ENCODE assay signal across 17 cellular contexts in the genomic region with DNA sequence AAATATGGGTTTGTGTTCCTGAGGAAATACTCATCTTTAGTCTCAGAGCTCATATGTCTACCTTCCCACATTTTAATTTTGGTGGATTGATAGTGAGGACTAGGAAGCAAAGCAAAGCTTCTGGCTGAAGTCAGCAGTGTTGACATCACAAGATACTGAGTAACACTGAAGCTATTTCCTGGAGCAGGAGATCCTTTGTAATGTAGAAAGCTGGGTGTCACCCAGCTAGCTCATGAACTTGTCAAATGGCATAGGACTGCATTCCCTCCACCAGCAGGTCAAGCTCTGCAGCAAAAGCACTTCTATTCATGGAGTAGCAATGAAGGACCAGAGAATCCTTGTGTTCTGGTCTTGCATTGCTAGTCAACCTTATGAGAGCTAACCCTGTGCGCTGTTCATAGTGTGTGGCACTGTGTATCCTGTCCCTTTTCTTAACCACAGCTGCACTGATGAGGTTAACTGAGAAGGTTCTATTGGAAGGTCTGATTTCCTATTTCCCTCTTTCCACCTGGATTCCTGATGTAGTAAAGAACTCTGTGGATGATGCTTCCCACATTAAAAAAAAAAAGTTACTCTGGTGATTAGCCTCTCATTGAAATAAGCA.
DNase-seq lines count a peak whose midpoint lies in the region; ATAC-seq, FAIRE-seq and TF ChIP-seq lines count a peak whose summit lies in the region.
"Had no signal": no experiment of that assay in that cellular context is flagged by ENCODE, and none has a peak within 500 bp of the region (broad histone marks: within the 10 kb centered on the region; RNA-seq: fewer than 3 reads in every experiment).

No MANE protein-coding gene starts in this region.

- intact Hi-C loops in PC-9 (cut with micrococcal nuclease; ENCODE audit: unreplicated experiment) (loop anchor here (10.0 kb wide), 1 partner anchor 440 kb away; a partner anchor contains a TSS), pancreas (cut with DNase I) (no loop called here)

- no peak overlapping the region for H3K27ac ChIP-seq in GM23248
- no peak overlapping the region for H3K27ac ChIP-seq in PC-9
- no peak overlapping the region for H3K27ac ChIP-seq in pancreas
- H3K27ac ChIP-seq: heart right ventricle, psoas muscle had no signal

- 0 out of 2 replicates have a peak, but pooled peaks cover 4% of the 10 kb centered on the region for H3K9me2 ChIP-seq in GM23248 (ENCODE audit: insufficient read depth)
- H3K9me2 ChIP-seq in PC-9 (ENCODE audit: insufficient read depth): no peaks in the 10 kb centered on the region

- POLR2A ChIA-PET in PC-9 (lab: Charles Lee; ENCODE audit: unreplicated experiment): interaction anchor here (0.6 to 0.7 kb wide), 2 partner anchors 69 to 187 kb away, joined by 5 read pairs; no protein-coding TSS in a partner anchor

- H3K4me3 ChIP-seq in GM23248: no peak overlapping the region
- H3K4me3 ChIP-seq in PC-9: no peak overlapping the region
- H3K4me3 ChIP-seq in pancreas: no peak overlapping the region
- H3K4me3 ChIP-seq: heart right ventricle, psoas muscle had no signal

- FAIRE-seq in pancreas (lab: Jason Lieb, UNC): no peak

- no peaks in the 10 kb centered on the region for H3K9me3 ChIP-seq in GM23248 (ENCODE audit: low read depth)
- H3K9me3 ChIP-seq in PC-9 (ENCODE audit: insufficient read depth, low read depth): no peaks in the 10 kb centered on the region
- peaks cover 0 to 3% (median 0%) of the 10 kb centered on the region in 4 donors for H3K9me3 ChIP-seq in pancreas
- H3K9me3 ChIP-seq: heart right ventricle, psoas muscle had no signal

- CTCF ChIA-PET in PC-9 (lab: Charles Lee): interaction anchor here (0.8 kb wide), 1 partner anchor 421 kb away, joined by 3 read pairs; no protein-coding TSS in a partner anchor

- TF ChIP-seq CTCF in PC-9 (conservative IDR thresholded peaks at IDR 0.05): no peak
- TF ChIP-seq CTCF in pancreas (IDR thresholded peaks at IDR 0.05): no peak

- H3K79me2 ChIP-seq in GM23248 (ENCODE audit: insufficient read depth): no peaks in the 10 kb centered on the region
- H3K79me2 ChIP-seq in PC-9 (ENCODE audit: low read depth): no peaks in the 10 kb centered on the region

- H3F3A ChIP-seq in GM23248 (ENCODE audit: insufficient read depth) (no peaks in the 10 kb centered on the region), PC-9 (ENCODE audit: insufficient read depth, low read depth) (0 out of 2 replicates have a peak, but pooled peaks cover 5% of the 10 kb centered on the region)

- DNase-seq in GM23248 (peak; percentile 43), PC-9 (peak; percentile 44 to 51), pancreas (no peak), epidermal melanocyte (ENCODE audit: insufficient read length, low spot score) (no peak)
- no peak for DNase-seq in stimulated activated CD4-positive, alpha-beta T cell treated with anti-CD3 and anti-CD28 coated beads, Interleukin-4, amount 100 ng/mL, for 24 hours
- DNase-seq: activated naive CD8-positive, alpha-beta T cell treated with anti-CD3 and anti-CD28 coated beads for 36 hours; CD4-positive, CD25-positive, alpha-beta regulatory T cell; heart right ventricle; midbrain; NCI-H2227 treated with DMSO at 0.1 percent for 48 hours; psoas muscle; stimulated activated naive CD8-positive, alpha-beta T cell treated with anti-CD3 and anti-CD28 coated beads, Interleukin-15, amount 100 ng/mL, for 72 hours; T-helper 9 cell had no signal

- in situ Hi-C loops in GM23248 (cut with MboI): no loop called here

- H3K4me2 ChIP-seq in GM23248 (ENCODE audit: unreplicated experiment) (no peak overlapping the region), PC-9 (no peak overlapping the region)

- H3K4me1 ChIP-seq in GM23248 (ENCODE audit: insufficient read depth) (no peaks in the 10 kb centered on the region), PC-9 (replicated peaks; ENCODE audit: insufficient read depth) (peaks cover 14% of the 10 kb centered on the region), pancreas (no peaks in the 10 kb centered on the region)
- H3K4me1 ChIP-seq: heart right ventricle, psoas muscle had no signal

- ATAC-seq in esophagus mucosa (peak; percentile 43), pancreas (peak in 3 of 4 donors; percentile 62 to 88 (median 84)), HG03280 (IDR thresholded peaks at IDR 0.05; ENCODE audit: unreplicated experiment) (no peak), GM21786 (IDR thresholded peaks at IDR 0.05; ENCODE audit: unreplicated experiment) (no peak)
- ATAC-seq: heart right ventricle; Panc1; psoas muscle; stimulated activated naive CD8-positive, alpha-beta T cell treated with anti-CD3 and anti-CD28 coated beads, Interleukin-15, amount 100 ng/mL, for 72 hours had no signal

- H3K9ac ChIP-seq in GM23248: no peak overlapping the region

- H2AFZ ChIP-seq in GM23248 (no peak overlapping the region), PC-9 (no peak overlapping the region)

- 57 to 65% methylated on average over 1 of the region's 1 CpG for WGBS in GM23248 (ENCODE audit: low coverage in 1 of 2, low lambda C conversion rate in 2 of 2, missing lambda C conversion rate in 2 of 2), 2 experiments
- WGBS in pancreas, 2 donors: 96 to 97% methylated on average over 1 of the region's 1 CpG

- H3K27me3 ChIP-seq in GM23248 (replicated peaks; ENCODE audit: insufficient read depth) (no peaks in the 10 kb centered on the region), PC-9 (ENCODE audit: insufficient read depth, low read depth) (no peaks in the 10 kb centered on the region), pancreas (no peaks in the 10 kb centered on the region)
- H3K27me3 ChIP-seq: heart right ventricle had no signal

- H3K36me3 ChIP-seq in GM23248 (ENCODE audit: low read depth) (no peaks in the 10 kb centered on the region), PC-9 (ENCODE audit: low read depth) (no peaks in the 10 kb centered on the region), pancreas (no peaks in the 10 kb centered on the region)
- H3K36me3 ChIP-seq: heart right ventricle had no signal

- H4K20me1 ChIP-seq in GM23248 (ENCODE audit: insufficient read depth): no peaks in the 10 kb centered on the region
- no peaks in the 10 kb centered on the region for H4K20me1 ChIP-seq in PC-9 (ENCODE audit: insufficient read depth)

- BruUV-seq in PC-9 (replicated peaks; lab: Mats Ljungman, UMichigan): no TSS peak

Comparison
In these comparisons a context has a peak if more than half of its experiments do, and no peak if none do; other contexts are left out.
1. DNase-seq: peak in GM23248 (single experiment) and PC-9 (2 of 2); none in pancreas (0 of 6), epidermal melanocyte (single experiment) and stimulated activated CD4-positive, alpha-beta T cell treated with anti-CD3 and anti-CD28 coated beads, Interleukin-4, amount 100 ng/mL, for 24 hours (single experiment).
2. ATAC-seq: peak in esophagus mucosa (single experiment) and pancreas (3 of 4); none in HG03280 (single experiment) and GM21786 (single experiment).